ENCODE assay signal across 14 cellular contexts in the genomic region with DNA sequence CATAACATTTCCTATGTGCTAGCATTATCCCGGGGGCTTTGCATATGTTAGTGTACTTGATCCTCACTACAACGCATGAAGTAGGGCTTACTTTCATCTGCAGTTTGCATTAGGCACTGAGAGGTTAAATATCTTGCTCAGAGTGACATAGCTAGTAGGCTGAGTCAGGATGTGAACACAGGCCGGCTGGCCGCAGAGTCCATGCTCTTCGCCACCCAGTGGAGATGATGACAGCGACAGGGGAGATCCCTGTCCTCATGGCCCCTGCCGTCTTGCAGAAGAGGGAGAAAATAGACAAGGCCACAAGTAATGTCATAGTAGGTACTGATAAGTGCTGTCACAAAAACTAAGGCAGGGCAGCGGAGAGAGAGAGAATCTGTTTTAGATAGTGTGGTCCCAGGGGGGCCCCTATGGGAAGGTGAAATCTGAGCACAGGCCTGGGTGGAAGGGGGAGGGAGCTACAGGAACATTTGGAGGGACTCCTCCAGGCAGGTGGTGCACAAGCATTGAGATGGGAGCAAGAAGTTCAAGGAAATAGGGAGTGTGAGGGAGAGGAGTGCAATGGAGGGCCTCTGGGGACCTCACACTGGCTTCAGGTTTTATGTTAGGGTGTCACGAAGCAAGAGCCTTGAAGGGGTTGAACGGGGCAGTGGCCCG. TPM values are rescaled to one million over a fixed set of nuclear protein-coding genes. Genes with fewer than 3 reads are reported as not detected.
DNase-seq lines count a peak whose midpoint lies in the region; ATAC-seq and TF ChIP-seq lines count a peak whose summit lies in the region.
"Had no signal": no experiment of that assay in that cellular context is flagged by ENCODE, and none has a peak within 500 bp of the region (broad histone marks: within the 10 kb centered on the region; RNA-seq: fewer than 3 reads in every experiment).

No MANE protein-coding gene starts in this region.

- H2BK5ac ChIP-seq in IMR-90 (ENCODE audit: low read depth, low read length, poor library complexity, severe bottlenecking): no peak overlapping the region

- ATAC-seq in IMR-90 (ENCODE audit: low read depth) (peak; percentile 92), lower lobe of right lung (peak in 1 of 2 donors; percentile 16)
- no peak for ATAC-seq in activated T-cell treated with anti-CD3 and anti-CD28 coated beads, Interleukin-2, amount 50 U/mL, for 72 hours (replicated peaks in 1 of 2)

- dilution Hi-C loops in IMR-90 (cut with HindIII; ENCODE audit: low sequenced_read_pairs, unreplicated experiment): no loop called here

- no peak overlapping the region for H2BK120ac ChIP-seq in IMR-90 (ENCODE audit: low read depth, low read length)

- no peak for TF ChIP-seq POLR2A in IMR-90 (IDR thresholded peaks at IDR 0.05; ENCODE audit: low read depth, low read length)

- TF ChIP-seq CTCF in AG09309 (IDR thresholded peaks at IDR 0.05; ENCODE audit: control insufficient read depth, insufficient read depth, low read depth, low read length, missing control alignments): peak; percentile 33
- TF ChIP-seq CTCF in IMR-90 (conservative IDR thresholded peaks at IDR 0.05; ENCODE audit: low read depth, low read length): peak; percentile 47
- peak in 16 of 56 donors; percentile 9 to 31 (median 24) for TF ChIP-seq CTCF in dorsolateral prefrontal cortex (IDR thresholded peaks at IDR 0.05 in 54 of 56, conservative IDR thresholded peaks at IDR 0.05 in 2 of 56; ENCODE audit: low read depth in 1 of 56, partially characterized antibody in 56 of 56)
- no peak for TF ChIP-seq CTCF in lower lobe of right lung (IDR thresholded peaks at IDR 0.05)

- no peak overlapping the region for H2BK15ac ChIP-seq in IMR-90 (ENCODE audit: low read depth, low read length)

- CTCF ChIA-PET in IMR-90 (lab: Yijun Ruan, JAX): interaction anchor here (0.6 to 2.5 kb wide), 8 partner anchors 8 to 245 kb away, joined by 3 to 15 read pairs (median 4); no protein-coding TSS in a partner anchor

- H3K36me3 ChIP-seq in IMR-90 (ENCODE audit: control insufficient read depth, insufficient read depth, low read length) (0 out of 2 replicates have a peak, but pooled peaks cover 2% of the 10 kb centered on the region), lower lobe of right lung (peaks cover 10% of the 10 kb centered on the region)

- H3K56ac ChIP-seq in IMR-90 (ENCODE audit: extremely low read depth, insufficient read depth, low read length): no peak overlapping the region

- H3K4me3 Mint-ChIP-seq in activated T-cell treated with anti-CD3 and anti-CD28 coated beads, Interleukin-2, amount 50 U/mL, for 72 hours: no peak overlapping the region
- H3K4me3 Mint-ChIP-seq: activated naive CD8-positive, alpha-beta T cell treated with anti-CD3 and anti-CD28 coated beads, Interleukin-2, amount 10 ng/mL, durations not matched to agents 7 days and 5 days; stimulated activated effector memory CD8-positive, alpha-beta T cell treated with anti-CD3 and anti-CD28 coated beads, Interleukin-12 subunit alpha, Interleukin-12 subunit beta, amount 100 ng/mL, for 72 hours had no signal

- no peaks in the 10 kb centered on the region for H3K9me3 ChIP-seq in IMR-90 (ENCODE audit: control insufficient read depth, insufficient read depth, low read length)
- no peaks in the 10 kb centered on the region for H3K9me3 ChIP-seq in lower lobe of right lung
- H3K9me3 ChIP-seq: BLaER1 treated with 17β-estradiol and CSF1 and Interleukin-3, amounts not matched to agents 10 nM and 100 nM had no signal

- H3K14ac ChIP-seq in IMR-90 (replicated peaks; ENCODE audit: low read depth, low read length): no peak overlapping the region

- no peak overlapping the region for H4K8ac ChIP-seq in IMR-90 (ENCODE audit: low read depth in 2 of 2, low read length in 2 of 2)

- H2AFZ ChIP-seq in IMR-90 (replicated peaks; ENCODE audit: low read length, poor library complexity): peak overlapping the region; percentile 53
- H2AFZ ChIP-seq: PC-9 had no signal

- no peak overlapping the region; the same call in 1 of the 2 replicates for H3K4ac ChIP-seq in IMR-90 (ENCODE audit: low read depth, low read length)

- H3K9ac ChIP-seq in IMR-90 (ENCODE audit: low read depth, low read length): no peak overlapping the region
- H3K9ac ChIP-seq: BLaER1 treated with 17β-estradiol and CSF1 and Interleukin-3, amounts not matched to agents 10 nM and 100 nM had no signal

- WGBS in IMR-90 (ENCODE audit: extremely low coverage in 2 of 2, insufficient read length in 1 of 2), 2 experiments: 37% methylated on average over 4 of the region's 11 CpGs; no CpG with 5 or more reads in 1 of the 2 experiments

- intact Hi-C loops in IMR-90 (cut with micrococcal nuclease) (loop anchor here (1.0 to 2.0 kb wide), 2 partner anchors 71 to 189 kb away; no protein-coding TSS in a partner anchor), dorsolateral prefrontal cortex (cut with DNase I) (loop anchor here (5.0 to 10.0 kb wide), 2 partner anchors 43 to 51 kb away; partner anchors contain the start of genes FARS2 (in 1 of the 2) and LYRM4 (in 1 of the 2)), lower lobe of right lung (cut with DNase I) (no loop called here)

- no peaks in the 10 kb centered on the region for H4K20me1 ChIP-seq in IMR-90 (ENCODE audit: insufficient read depth, low read length)

- H3K27me3 ChIP-seq in IMR-90 (ENCODE audit: control insufficient read depth, insufficient read depth, low read length) (no peaks in the 10 kb centered on the region), dorsolateral prefrontal cortex (no peaks in the 10 kb centered on the region), lower lobe of right lung (ENCODE audit: low read depth) (no peaks in the 10 kb centered on the region)
- H3K27me3 ChIP-seq: BLaER1 treated with 17β-estradiol and CSF1 and Interleukin-3, amounts not matched to agents 10 nM and 100 nM had no signal

- H3K36me3 Mint-ChIP-seq in activated T-cell treated with anti-CD3 and anti-CD28 coated beads, Interleukin-2, amount 50 U/mL, for 72 hours (ENCODE audit: insufficient read depth in 2 of 2): peaks cover 0 to 6% of the 10 kb centered on the region in 2 donors

- no peaks in the 10 kb centered on the region for H3K9me3 Mint-ChIP-seq in activated T-cell treated with anti-CD3 and anti-CD28 coated beads, Interleukin-2, amount 50 U/mL, for 72 hours
- H3K9me3 Mint-ChIP-seq: activated naive CD8-positive, alpha-beta T cell treated with anti-CD3 and anti-CD28 coated beads, Interleukin-2, amount 10 ng/mL, durations not matched to agents 7 days and 5 days; stimulated activated effector memory CD8-positive, alpha-beta T cell treated with anti-CD3 and anti-CD28 coated beads, Interleukin-12 subunit alpha, Interleukin-12 subunit beta, amount 100 ng/mL, for 72 hours had no signal

- peaks cover 0 to 7% of the 10 kb centered on the region in 2 experiments; a peak in 2 of 4 replicates for H3K79me1 ChIP-seq in IMR-90 (ENCODE audit: low read depth in 1 of 2, low read length in 2 of 2)

- no peak overlapping the region for H3K18ac ChIP-seq in IMR-90 (ENCODE audit: low read depth, low read length)

- no peak overlapping the region for H2AK9ac ChIP-seq in IMR-90 (replicated peaks; ENCODE audit: low read depth, low read length, poor library complexity)

- peak; percentile 61 for TF ChIP-seq RAD21 in IMR-90 (IDR thresholded peaks at IDR 0.05; ENCODE audit: low read length)

- H3K27ac ChIP-seq in IMR-90 (ENCODE audit: insufficient read depth, low read length): no peak overlapping the region
- peak overlapping the region in 46 of 59 donors; percentile 6 to 73 (median 50) for H3K27ac ChIP-seq in dorsolateral prefrontal cortex
- peak overlapping the region; percentile 18 for H3K27ac ChIP-seq in lower lobe of right lung
- H3K27ac ChIP-seq: BLaER1 treated with 17β-estradiol and CSF1 and Interleukin-3, amounts not matched to agents 10 nM and 100 nM; PC-9 had no signal

- no peak overlapping the region for H4K5ac ChIP-seq in IMR-90 (ENCODE audit: low read depth, low read length)

- DNase-seq in AG09309 (ENCODE audit: low read depth) (no peak), IMR-90 (peak; percentile 82), dorsolateral prefrontal cortex (no peak), lower lobe of right lung (no peak), COR-L47 (lab: John Stamatoyannopoulos, UW) (no peak), hepatic stellate cell (ENCODE audit: low spot score) (no peak)
- no peak for DNase-seq in activated T-cell treated with anti-CD3 and anti-CD28 coated beads, Interleukin-2, amount 50 U/mL, for 72 hours
- no peak for DNase-seq in stimulated activated CD4-positive, alpha-beta T cell treated with anti-CD3 and anti-CD28 coated beads, Interleukin-15, amount 100 ng/mL, for 24 hours
- DNase-seq: effector memory CD4-positive, alpha-beta T cell; NCI-H2081; PC-9 had no signal

- POLR2A ChIA-PET in IMR-90 (lab: Charles Lee; ENCODE audit: unreplicated experiment): no interaction called here

- H3K4me3 ChIP-seq in AG09309 (ENCODE audit: control insufficient read depth, low read depth, low read length) (no peak overlapping the region), IMR-90 (ENCODE audit: insufficient read depth, low read depth, low read length) (no peak overlapping the region), dorsolateral prefrontal cortex (no peak overlapping the region), lower lobe of right lung (no peak overlapping the region)
- H3K4me3 ChIP-seq: BLaER1 treated with 17β-estradiol and CSF1 and Interleukin-3, amounts not matched to agents 10 nM and 100 nM; PC-9 had no signal

- H3K27me3 Mint-ChIP-seq in activated T-cell treated with anti-CD3 and anti-CD28 coated beads, Interleukin-2, amount 50 U/mL, for 72 hours (ENCODE audit: low read depth): no peaks in the 10 kb centered on the region
- H3K27me3 Mint-ChIP-seq: activated naive CD8-positive, alpha-beta T cell treated with anti-CD3 and anti-CD28 coated beads, Interleukin-2, amount 10 ng/mL, durations not matched to agents 7 days and 5 days had no signal

- H3K27ac Mint-ChIP-seq in activated T-cell treated with anti-CD3 and anti-CD28 coated beads, Interleukin-2, amount 50 U/mL, for 72 hours: no peak overlapping the region
- H3K27ac Mint-ChIP-seq: activated naive CD8-positive, alpha-beta T cell treated with anti-CD3 and anti-CD28 coated beads, Interleukin-2, amount 10 ng/mL, durations not matched to agents 7 days and 5 days; stimulated activated effector memory CD8-positive, alpha-beta T cell treated with anti-CD3 and anti-CD28 coated beads, Interleukin-12 subunit alpha, Interleukin-12 subunit beta, amount 100 ng/mL, for 72 hours had no signal

- H3K4me2 ChIP-seq in IMR-90 (ENCODE audit: low read depth, low read length): no peak overlapping the region; the same call in 1 of the 2 replicates
- H3K4me2 ChIP-seq: BLaER1 treated with 17β-estradiol and CSF1 and Interleukin-3, amounts not matched to agents 10 nM and 100 nM; PC-9 had no signal

- in situ Hi-C loops in IMR-90 (cut with MboI; ENCODE audit: low sequenced_read_pairs): loop anchor here (25.0 kb wide), 1 partner anchor 1323 kb away; no protein-coding TSS in a partner anchor

- no peak overlapping the region for H4K91ac ChIP-seq in IMR-90 (ENCODE audit: insufficient read depth, low read depth, low read length)

- H2BK20ac ChIP-seq in IMR-90 (ENCODE audit: low read depth, low read length): no peak overlapping the region

- 0 out of 2 replicates have a peak overlapping the region, but pooled peaks have one; percentile 15 for H3K23ac ChIP-seq in IMR-90 (ENCODE audit: low read depth, low read length)

- peaks cover 18% of the 10 kb centered on the region; the same call in 1 of the 2 replicates for H3K9me1 ChIP-seq in IMR-90 (ENCODE audit: insufficient read depth, low read length)

- no TSS peak for BruUV-seq in IMR-90 (replicated peaks; lab: Mats Ljungman, UMichigan)

- peaks cover 8% of the 10 kb centered on the region; the same call in 1 of the 2 replicates for H3K4me1 ChIP-seq in IMR-90 (ENCODE audit: control insufficient read depth, insufficient read depth, low read length)
- peaks cover 9% of the 10 kb centered on the region for H3K4me1 ChIP-seq in lower lobe of right lung

- H2AK5ac ChIP-seq in IMR-90 (ENCODE audit: low read depth, low read length): peak overlapping the region; percentile 18; the same call in 1 of the 2 replicates

- H3K4me1 Mint-ChIP-seq in activated T-cell treated with anti-CD3 and anti-CD28 coated beads, Interleukin-2, amount 50 U/mL, for 72 hours (ENCODE audit: low read depth): peaks cover 13% of the 10 kb centered on the region
- H3K4me1 Mint-ChIP-seq: stimulated activated effector memory CD8-positive, alpha-beta T cell treated with anti-CD3 and anti-CD28 coated beads, Interleukin-12 subunit alpha, Interleukin-12 subunit beta, amount 100 ng/mL, for 72 hours had no signal

RNA-seq across cellular contexts. Expression of gene LYRM4, which starts 46.8 kb away (rescaled TPM):
- 11.5 and 16.1 TPM in 2 replicates for total RNA-seq in IMR-90 (2012; rRNA removed)
- 25.9 and 26.6 TPM in 2 replicates for polyA plus RNA-seq in IMR-90 (2012; rRNA removed)
- polyA plus RNA-seq in IMR-90 (2012; cell fraction: cytosol; rRNA removed): 14.7 and 33.0 TPM in 2 replicates
- 4.4 and 11.8 TPM in 2 replicates for polyA plus RNA-seq in IMR-90 (2012; cell fraction: nucleus; rRNA removed; ENCODE audit: low replicate concordance)
- 10 to 100 TPM; 23.8 to 53.4 (median 36.9) TPM for total RNA-seq in dorsolateral prefrontal cortex
- 22.4 TPM for total RNA-seq in lower lobe of right lung
- total RNA-seq in activated T-cell treated with anti-CD3 and anti-CD28 coated beads, Interleukin-2, amount 50 U/mL, for 72 hours: 10 to 100 TPM; 28.4 to 38.3 TPM

RNA-seq across cellular contexts. Expression of gene FARS2, which starts 47.3 kb away (rescaled TPM):
- 26.1 and 28.9 TPM in 2 replicates for total RNA-seq in IMR-90 (2012; rRNA removed)
- polyA plus RNA-seq in IMR-90 (2012; rRNA removed): 10.7 and 12.1 TPM in 2 replicates
- polyA plus RNA-seq in IMR-90 (2012; cell fraction: cytosol; rRNA removed): 8.2 and 11.1 TPM in 2 replicates
- polyA plus RNA-seq in IMR-90 (2012; cell fraction: nucleus; rRNA removed; ENCODE audit: low replicate concordance): 6.5 and 6.6 TPM in 2 replicates
- 10 to 100 TPM; 16.9 to 38.4 (median 25.4) TPM for total RNA-seq in dorsolateral prefrontal cortex
- 17.0 TPM for total RNA-seq in lower lobe of right lung
- total RNA-seq in activated T-cell treated with anti-CD3 and anti-CD28 coated beads, Interleukin-2, amount 50 U/mL, for 72 hours: 10 to 100 TPM; 23.9 to 26.0 TPM
